ENCODE assay signal across 19 cellular contexts in the genomic region with DNA sequence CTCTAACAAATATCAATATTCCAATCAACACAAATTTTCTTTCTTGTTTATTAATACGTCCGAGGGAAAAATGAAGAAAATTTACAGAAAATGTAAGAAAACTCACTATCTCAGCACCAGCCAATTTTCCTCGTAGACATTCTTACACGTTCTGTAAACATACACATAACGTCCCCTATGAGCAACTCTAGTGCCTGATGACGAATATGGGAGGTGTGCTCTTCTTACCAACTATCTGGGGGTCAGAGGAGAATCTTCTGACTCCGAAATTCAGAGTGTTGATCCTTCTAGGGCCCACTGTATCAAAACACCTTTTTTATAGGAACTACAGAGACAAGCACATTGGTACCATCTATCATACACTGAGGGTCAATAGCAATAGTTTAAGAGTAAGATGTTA.
"Had no signal": no experiment of that assay in that cellular context is flagged by ENCODE, and none has a peak within 500 bp of the region (broad histone marks: within the 10 kb centered on the region; RNA-seq: fewer than 3 reads in every experiment).

No MANE protein-coding gene starts in this region.

- H3K4me3 ChIP-seq: body of pancreas, gastroesophageal sphincter, mucosa of descending colon, neural progenitor cell, spleen, upper lobe of left lung had no signal

- H3K4me1 Mint-ChIP-seq: activated naive CD4-positive, alpha-beta T cell treated with anti-CD3 and anti-CD28 coated beads, Interleukin-2, amount 10 ng/mL, durations not matched to agents 7 days and 5 days; memory B cell; T-helper 17 cell had no signal

- H3K27ac Mint-ChIP-seq: activated naive CD4-positive, alpha-beta T cell treated with anti-CD3 and anti-CD28 coated beads, Interleukin-2, amount 10 ng/mL, durations not matched to agents 7 days and 5 days; dendritic cell treated with granulocyte-macrophage colony-stimulating factor and Interleukin-4, amounts not matched to agents 40 ng/mL and 50 ng/mL, for 4 days; memory B cell; neural progenitor cell; T-helper 17 cell had no signal

- H3K9me3 ChIP-seq: body of pancreas, gastroesophageal sphincter, upper lobe of left lung had no signal

- H3K4me1 ChIP-seq: body of pancreas had no signal

- H3K27ac ChIP-seq: body of pancreas, gastroesophageal sphincter, neural progenitor cell had no signal

- H3K27me3 Mint-ChIP-seq: activated naive CD4-positive, alpha-beta T cell treated with anti-CD3 and anti-CD28 coated beads, Interleukin-2, amount 10 ng/mL, durations not matched to agents 7 days and 5 days; dendritic cell treated with granulocyte-macrophage colony-stimulating factor and Interleukin-4, amounts not matched to agents 40 ng/mL and 50 ng/mL, for 4 days; memory B cell; progenitor cell of endocrine pancreas; T-helper 17 cell had no signal

- DNase-seq: activated CD4-positive, alpha-beta T cell treated with anti-CD3 and anti-CD28 coated beads for 4 hours; activated CD4-positive, alpha-beta T cell treated with anti-CD3 and anti-CD28 coated beads, Interleukin-2, amount 50 U/mL, for 48 hours; activated CD4-positive, CD25-positive, alpha-beta regulatory T cell; activated effector memory CD4-positive, alpha-beta T cell treated with anti-CD3 and anti-CD28 coated beads, Interleukin-2, amount 50 U/mL, for 16 hours; activated naive CD4-positive, alpha-beta T cell treated with anti-CD3 and anti-CD28 coated beads, Interleukin-2, amount 10 ng/mL, durations not matched to agents 7 days and 5 days; activated T-cell treated with anti-CD3 and anti-CD28 coated beads for 4 hours; effector CD8-positive, alpha-beta T cell; spleen; stimulated activated CD4-positive, alpha-beta T cell treated with anti-CD3 and anti-CD28 coated beads, Interleukin-4, amount 100 ng/mL, for 1 hour; stimulated activated naive CD4-positive, alpha-beta T cell; T-helper 17 cell; upper lobe of left lung had no signal

- H3K27me3 ChIP-seq: body of pancreas, gastroesophageal sphincter, neural progenitor cell, spleen, upper lobe of left lung had no signal

- H3K4me3 Mint-ChIP-seq: activated naive CD4-positive, alpha-beta T cell treated with anti-CD3 and anti-CD28 coated beads, Interleukin-2, amount 10 ng/mL, durations not matched to agents 7 days and 5 days; dendritic cell treated with granulocyte-macrophage colony-stimulating factor and Interleukin-4, amounts not matched to agents 40 ng/mL and 50 ng/mL, for 4 days; memory B cell; T-helper 17 cell had no signal
